8 cellular contexts compared by ENCODE assay signal in the genomic region with DNA sequence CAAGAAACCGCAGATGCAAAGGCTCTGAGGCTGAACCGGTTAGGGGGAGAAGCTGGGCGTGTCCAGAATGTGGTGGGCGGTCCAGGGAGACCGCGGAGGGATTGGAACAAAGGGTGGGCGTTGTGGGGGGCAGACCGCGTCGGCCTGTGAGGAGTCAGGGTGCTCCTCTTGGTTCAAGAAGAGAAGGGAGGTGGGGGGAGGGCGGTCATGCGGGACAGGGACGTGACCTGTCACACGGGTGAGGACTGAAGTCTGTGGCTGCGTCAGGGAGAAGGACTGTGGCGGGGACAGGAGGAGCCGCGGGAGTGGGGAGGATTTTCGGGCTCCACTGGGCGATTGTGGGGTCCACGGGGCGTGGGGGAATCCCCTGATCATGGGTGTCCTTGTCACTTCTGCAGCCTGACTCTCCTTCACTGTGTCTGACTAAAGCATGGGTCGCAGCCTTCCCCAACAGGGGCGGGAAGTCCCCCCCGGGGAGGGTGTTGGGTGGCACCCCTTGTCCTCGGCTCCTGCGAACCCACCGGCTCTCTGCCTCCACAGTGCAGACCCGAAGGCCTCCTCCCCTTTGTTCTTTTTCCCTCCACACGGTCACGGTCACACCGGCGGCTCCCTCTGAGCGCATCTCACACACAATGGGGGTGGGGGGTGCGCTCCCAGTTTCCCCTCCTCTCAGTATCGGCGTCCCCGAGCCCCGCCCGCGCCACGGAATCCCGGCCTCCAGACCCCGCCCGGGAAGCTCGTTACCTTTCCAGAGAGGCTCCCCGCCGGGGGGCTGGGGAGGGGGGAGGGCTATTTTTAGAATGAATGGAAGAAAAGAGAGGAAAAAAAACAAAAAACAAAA. TPM values are rescaled to one million over a fixed set of nuclear protein-coding genes. Genes with fewer than 3 reads are reported as not detected.
DNase-seq lines count a peak whose midpoint lies in the region; ATAC-seq and TF ChIP-seq lines count a peak whose summit lies in the region.

No MANE protein-coding gene starts in this region.

- 2% methylated on average over 48 of the region's 48 CpGs for WGBS in suprapubic skin

- H3K36me3 Mint-ChIP-seq in osteocyte (ENCODE audit: unreplicated experiment), result no peaks in the 10 kb centered on the region

- no peak for TF ChIP-seq POLR2A in suprapubic skin (IDR thresholded peaks at IDR 0.05)

- TF ChIP-seq CTCF in GM12875 (IDR thresholded peaks at IDR 0.05; ENCODE audit: borderline replicate concordance, insufficient read depth, low read depth, low read length) (no peak), osteocyte (IDR thresholded peaks at IDR 0.05) (no peak), suprapubic skin (IDR thresholded peaks at IDR 0.05) (no peak)

- H3K4me3 ChIP-seq in GM12875 (ENCODE audit: low read depth, low read length) (peak overlapping the region; percentile 19), suprapubic skin (no peak overlapping the region)

- no peak overlapping the region for H3K27ac Mint-ChIP-seq in osteocyte (ENCODE audit: unreplicated experiment)

- TF ChIP-seq EP300 in suprapubic skin (IDR thresholded peaks at IDR 0.05), result no peak

- DNase-seq in NCI-H2171 (lab: John Stamatoyannopoulos, UW), result peak; percentile 75
- no peak for DNase-seq in osteocyte (ENCODE audit: extremely low spot score, unreplicated experiment)
- no peak for DNase-seq in suprapubic skin (ENCODE audit: low spot score in 2 of 2)
- no peak for DNase-seq in NOMO-1 treated with dmso at 0.1 percent for 144 hours (lab: John Stamatoyannopoulos, UW; ENCODE audit: unreplicated experiment)

- peaks cover 37% of the 10 kb centered on the region for H3K4me1 Mint-ChIP-seq in osteocyte (ENCODE audit: unreplicated experiment)

- ATAC-seq in GM19328 (IDR thresholded peaks at IDR 0.05; ENCODE audit: unreplicated experiment) (no peak), HG02610 (IDR thresholded peaks at IDR 0.05; ENCODE audit: unreplicated experiment) (no peak)

- H3K4me1 ChIP-seq in suprapubic skin, result peaks cover 52% of the 10 kb centered on the region

- H3K27me3 Mint-ChIP-seq in osteocyte (ENCODE audit: unreplicated experiment), result peaks cover 51% of the 10 kb centered on the region

- H3K4me3 Mint-ChIP-seq in osteocyte (ENCODE audit: unreplicated experiment), result peak overlapping the region; percentile 50

- H3K9me3 ChIP-seq in suprapubic skin, result no peaks in the 10 kb centered on the region

- H3K36me3 ChIP-seq in suprapubic skin, result no peaks in the 10 kb centered on the region

- H3K9me3 Mint-ChIP-seq in osteocyte (ENCODE audit: unreplicated experiment), result no peaks in the 10 kb centered on the region

- H3K27ac ChIP-seq in angular gyrus (ENCODE audit: low read depth, low read length) (peak overlapping the region; percentile 8), suprapubic skin (no peak overlapping the region)

- H3K27me3 ChIP-seq in suprapubic skin, result peaks cover 65% of the 10 kb centered on the region

RNA-seq across cellular contexts. Expression of a gene that starts 16.4 kb away (rescaled TPM):
- total RNA-seq in osteocyte, result not detected in 2 replicates
- under 1 TPM in 2 of 4 donors, not detected in 2; 0.26 to 0.51 TPM for total RNA-seq in suprapubic skin

RNA-seq across cellular contexts. Expression of a gene that starts 17.7 kb away (rescaled TPM):
- total RNA-seq in osteocyte, result 81.9 and 84.9 TPM in 2 replicates
- total RNA-seq in suprapubic skin, result 10 to 100 TPM; 24.3 to 42.7 (median 33.1) TPM

RNA-seq across cellular contexts. Expression of a gene that starts 57.4 kb away (rescaled TPM):
- total RNA-seq in osteocyte (15.4 and 19.8 TPM in 2 replicates), suprapubic skin (10 to 100 TPM; 11.3 to 35.0 (median 28.5) TPM)
